In genomic region chrX:108130889-108131288, GRCh38 we compare ENCODE assay signal across 15 cellular contexts. TPM values are rescaled to one million over a fixed set of nuclear protein-coding genes. Genes with fewer than 3 reads are reported as not detected.
DNase-seq lines count a peak whose midpoint lies in the region; ATAC-seq, FAIRE-seq and TF ChIP-seq lines count a peak whose summit lies in the region.
"Had no signal": no experiment of that assay in that cellular context is flagged by ENCODE, and none has a peak within 500 bp of the region (broad histone marks: within the 10 kb centered on the region; RNA-seq: fewer than 3 reads in every experiment).

No MANE protein-coding gene starts in this region.

- no peaks in the 10 kb centered on the region for H3K4me1 Mint-ChIP-seq in astrocyte (ENCODE audit: low read depth, unreplicated experiment)
- H3K4me1 Mint-ChIP-seq: B cell had no signal

- H3K4me3 Mint-ChIP-seq in astrocyte (ENCODE audit: unreplicated experiment), result no peak overlapping the region
- H3K4me3 Mint-ChIP-seq: B cell; CD4-positive, alpha-beta T cell had no signal

- H3K9me3 Mint-ChIP-seq in astrocyte (ENCODE audit: unreplicated experiment), result no peaks in the 10 kb centered on the region
- H3K9me3 Mint-ChIP-seq: CD4-positive, alpha-beta T cell had no signal

- H3K4me1 ChIP-seq in heart right ventricle (peaks cover 0 to 15% (median 0%) of the 10 kb centered on the region in 9 donors), right atrium auricular region (no peaks in the 10 kb centered on the region), ACC112 (ENCODE audit: control insufficient read depth, insufficient read depth, low read length, unreplicated experiment) (peaks cover 13% of the 10 kb centered on the region), astrocyte (ENCODE audit: insufficient read depth, low read length) (peaks cover 8% of the 10 kb centered on the region)

- no peak for DNase-seq in heart right ventricle
- no peak for DNase-seq in right atrium auricular region (ENCODE audit: low spot score)
- no peak for DNase-seq in astrocyte (ENCODE audit: low read depth)
- no peak for DNase-seq in epithelial cell of prostate (ENCODE audit: low read depth, low spot score)
- no peak for DNase-seq in NCI-H510A treated with DMSO at 0.1 percent for 48 hours (lab: John Stamatoyannopoulos, UW)
- no peak for DNase-seq in activated CD4-positive, alpha-beta T cell treated with anti-CD3 and anti-CD28 coated beads for 4 hours
- DNase-seq: 8988T; C1 segment of cervical spinal cord; Calu3; CD4-positive, alpha-beta T cell; DMS 273 treated with DMSO at 0.1 percent for 48 hours had no signal

- H3K9me3 ChIP-seq in heart right ventricle (no peaks in the 10 kb centered on the region), right atrium auricular region (no peaks in the 10 kb centered on the region), astrocyte (ENCODE audit: insufficient read depth, low read depth, low read length) (no peaks in the 10 kb centered on the region)

- H3K9ac ChIP-seq in astrocyte (ENCODE audit: low read length), result no peak overlapping the region

- H3K36me3 Mint-ChIP-seq in astrocyte (ENCODE audit: low read depth, unreplicated experiment), result no peaks in the 10 kb centered on the region

- FAIRE-seq in astrocyte (lab: Jason Lieb, UNC), result peak; percentile 95

- no peak overlapping the region for H3K27ac Mint-ChIP-seq in astrocyte (ENCODE audit: unreplicated experiment)
- H3K27ac Mint-ChIP-seq: B cell; CD4-positive, alpha-beta T cell had no signal

- 79 to 96% methylated on average over 1 of the region's 1 CpG for WGBS in heart right ventricle, 2 donors

- no peak for ATAC-seq in heart right ventricle
- no peak for ATAC-seq in GM21717 (IDR thresholded peaks at IDR 0.05; ENCODE audit: unreplicated experiment)
- ATAC-seq: HCT116 had no signal

- H3K36me3 ChIP-seq in heart right ventricle, result peaks cover 0 to 42% (median 0%) of the 10 kb centered on the region in 9 donors
- peaks cover 15% of the 10 kb centered on the region for H3K36me3 ChIP-seq in right atrium auricular region
- H3K36me3 ChIP-seq in ACC112 (ENCODE audit: insufficient read depth, low read length), result no peaks in the 10 kb centered on the region
- no peaks in the 10 kb centered on the region for H3K36me3 ChIP-seq in astrocyte (ENCODE audit: insufficient read depth, low read length)

- no peaks in the 10 kb centered on the region for H4K20me1 ChIP-seq in astrocyte (ENCODE audit: insufficient read depth, low read length)

- no peaks in the 10 kb centered on the region for H3K27me3 Mint-ChIP-seq in astrocyte (ENCODE audit: low read depth, unreplicated experiment)
- H3K27me3 Mint-ChIP-seq: B cell; CD4-positive, alpha-beta T cell had no signal

- no peaks in the 10 kb centered on the region for H3K79me2 ChIP-seq in ACC112 (ENCODE audit: control insufficient read depth, insufficient read depth, low read length, unreplicated experiment)
- no peaks in the 10 kb centered on the region for H3K79me2 ChIP-seq in astrocyte (ENCODE audit: insufficient read depth, low read length)

- TF ChIP-seq CTCF in heart right ventricle (IDR thresholded peaks at IDR 0.05), result no peak
- TF ChIP-seq CTCF in right atrium auricular region (IDR thresholded peaks at IDR 0.05), result no peak
- no peak for TF ChIP-seq CTCF in astrocyte (IDR thresholded peaks at IDR 0.05; ENCODE audit: insufficient read depth, low read depth, low read length)

- intact Hi-C loops in heart right ventricle (cut with DNase I), result loop anchor here in 4 of 10 donors (5.0 to 10.0 kb wide), 2 partner anchors 39 to 106 kb away; partner anchors contain the start of genes ATG4A (in 3 of the 4) and PSMD10 (in 3 of the 4)

- H3K27me3 ChIP-seq in heart right ventricle, result peaks cover 0 to 31% (median 0%) of the 10 kb centered on the region in 7 donors
- no peaks in the 10 kb centered on the region for H3K27me3 ChIP-seq in right atrium auricular region
- H3K27me3 ChIP-seq in ACC112 (ENCODE audit: insufficient read depth, low read length), result no peaks in the 10 kb centered on the region
- no peaks in the 10 kb centered on the region for H3K27me3 ChIP-seq in astrocyte (ENCODE audit: insufficient read depth, low read length)

- H3K4me2 ChIP-seq in astrocyte (ENCODE audit: low read length), result peak overlapping the region; percentile 48

- H3K27ac ChIP-seq in heart right ventricle, result peak overlapping the region in 8 of 10 donors; percentile 12 to 75 (median 44)
- H3K27ac ChIP-seq in right atrium auricular region, result no peak overlapping the region
- H3K27ac ChIP-seq in ACC112 (ENCODE audit: low read depth, low read length), result peak overlapping the region; percentile 39; the same call in 1 of the 2 replicates
- peak overlapping the region; percentile 47 for H3K27ac ChIP-seq in astrocyte (ENCODE audit: low read depth, low read length)
- H3K27ac ChIP-seq in epithelial cell of prostate, result peak overlapping the region; percentile 48

- H2AFZ ChIP-seq in ACC112 (ENCODE audit: low read length, unreplicated experiment) (no peak overlapping the region), astrocyte (ENCODE audit: low read depth, low read length) (no peak overlapping the region)

- H3K4me3 ChIP-seq in heart right ventricle, result no peak overlapping the region
- H3K4me3 ChIP-seq in right atrium auricular region, result no peak overlapping the region
- no peak overlapping the region for H3K4me3 ChIP-seq in ACC112 (ENCODE audit: low read depth, low read length)
- H3K4me3 ChIP-seq in astrocyte (ENCODE audit: insufficient read depth, low read depth, low read length), result no peak overlapping the region

RNA-seq across cellular contexts. Expression of gene ATG4A, which starts 39.3 kb away (rescaled TPM):
- 10 to 100 TPM; 13.1 to 20.5 (median 17.3) TPM for total RNA-seq in heart right ventricle
- polyA plus RNA-seq in heart right ventricle, result 10 to 100 TPM; 13.4 to 14.2 TPM
- total RNA-seq in right atrium auricular region, result 10 to 100 TPM; 13.5 to 14.1 TPM
- total RNA-seq in astrocyte, result 10.7 and 11.5 TPM in 2 replicates

RNA-seq across cellular contexts. Expression of gene PSMD10, which starts 39.5 kb away (rescaled TPM):
- total RNA-seq in heart right ventricle (10 to 100 TPM; 16.5 to 27.0 (median 21.2) TPM), right atrium auricular region (10 to 100 TPM; 22.5 to 23.6 TPM), astrocyte (47.3 and 49.6 TPM in 2 replicates)
- 10 to 100 TPM; 13.9 to 28.0 TPM for polyA plus RNA-seq in heart right ventricle

Comparison
In these comparisons a context has a peak if more than half of its experiments do, and no peak if none do; other contexts are left out.
1. H3K27ac ChIP-seq: peak in heart right ventricle (8 of 10), ACC112 (single experiment), astrocyte (single experiment) and epithelial cell of prostate (single experiment); none in right atrium auricular region (0 of 2).